ENCODE assay signal across 20 cellular contexts in genomic region chr18:51150430-51150746, GRCh38. TPM values are rescaled to one million over a fixed set of nuclear protein-coding genes. Genes with fewer than 3 reads are reported as not detected.
DNase-seq lines count a peak whose midpoint lies in the region; ATAC-seq and TF ChIP-seq lines count a peak whose summit lies in the region.
"Had no signal": no experiment of that assay in that cellular context is flagged by ENCODE, and none has a peak within 500 bp of the region (broad histone marks: within the 10 kb centered on the region; RNA-seq: fewer than 3 reads in every experiment).

No MANE protein-coding gene starts in this region.

- peak overlapping the region; percentile 68 for H3K27ac Mint-ChIP-seq in activated naive CD4-positive, alpha-beta T cell treated with anti-CD3 and anti-CD28 coated beads for 36 hours
- no peak overlapping the region for H3K27ac Mint-ChIP-seq in activated naive CD4-positive, alpha-beta T cell treated with anti-CD3 and anti-CD28 coated beads, Interleukin-2, amount 10 ng/mL, durations not matched to agents 7 days and 5 days
- peak overlapping the region; percentile 95 for H3K27ac Mint-ChIP-seq in stimulated activated effector memory CD8-positive, alpha-beta T cell treated with anti-CD3 and anti-CD28 coated beads, Interleukin-12 subunit alpha, Interleukin-12 subunit beta, amount 100 ng/mL, for 72 hours

- H3K79me1 ChIP-seq in IMR-90 (ENCODE audit: low read depth in 1 of 2, low read length in 2 of 2): no peaks in the 10 kb centered on the region

- POLR2A ChIA-PET in IMR-90 (lab: Charles Lee; ENCODE audit: unreplicated experiment): interaction anchor here (0.6 kb wide), 1 partner anchor 16 kb away, joined by 4 read pairs; no protein-coding TSS in a partner anchor

- no peak overlapping the region for H3K4ac ChIP-seq in IMR-90 (ENCODE audit: low read depth, low read length)

- no peaks in the 10 kb centered on the region for H3K79me2 ChIP-seq in hepatocyte

- no peak overlapping the region for H3K23ac ChIP-seq in IMR-90 (ENCODE audit: low read depth, low read length)

- H3K4me2 ChIP-seq in IMR-90 (ENCODE audit: low read depth, low read length): no peak overlapping the region
- no peak overlapping the region for H3K4me2 ChIP-seq in hepatocyte

- H3K4me1 Mint-ChIP-seq in activated naive CD4-positive, alpha-beta T cell treated with anti-CD3 and anti-CD28 coated beads for 36 hours (ENCODE audit: low read depth): peaks cover 49% of the 10 kb centered on the region
- peaks cover 46% of the 10 kb centered on the region for H3K4me1 Mint-ChIP-seq in activated naive CD4-positive, alpha-beta T cell treated with anti-CD3 and anti-CD28 coated beads, Interleukin-2, amount 10 ng/mL, durations not matched to agents 7 days and 5 days
- peaks cover 37% of the 10 kb centered on the region for H3K4me1 Mint-ChIP-seq in stimulated activated effector memory CD8-positive, alpha-beta T cell treated with anti-CD3 and anti-CD28 coated beads, Interleukin-12 subunit alpha, Interleukin-12 subunit beta, amount 100 ng/mL, for 72 hours

- no peak overlapping the region for H3K27ac ChIP-seq in IMR-90 (ENCODE audit: insufficient read depth, low read length)
- peak overlapping the region; percentile 67 for H3K27ac ChIP-seq in hepatocyte
- H3K27ac ChIP-seq: dorsolateral prefrontal cortex, lower lobe of right lung, testis had no signal

- WGBS in IMR-90 (ENCODE audit: extremely low coverage in 2 of 2, insufficient read length in 1 of 2), 2 experiments: no CpG with 5 or more reads among the region's 4 CpGs
- WGBS in hepatocyte (ENCODE audit: low lambda C conversion rate, missing lambda C conversion rate): 86% methylated on average over 4 of the region's 4 CpGs

- BruUV-seq in IMR-90 (replicated peaks; lab: Mats Ljungman, UMichigan): no TSS peak

- H3K9me2 ChIP-seq in hepatocyte (replicated peaks; ENCODE audit: insufficient read depth): no peaks in the 10 kb centered on the region

- no peak for ATAC-seq in IMR-90 (ENCODE audit: low read depth)
- ATAC-seq in stimulated activated effector memory CD8-positive, alpha-beta T cell treated with anti-CD3 and anti-CD28 coated beads, Interleukin-12 subunit alpha, Interleukin-12 subunit beta, amount 100 ng/mL, for 72 hours: no peak
- ATAC-seq: CD8-positive, alpha-beta T cell; GM12878; PC-3 had no signal

- no peak overlapping the region for H2AK5ac ChIP-seq in IMR-90 (ENCODE audit: low read depth, low read length)

- no peak overlapping the region for H3K4me3 ChIP-seq in IMR-90 (ENCODE audit: insufficient read depth, low read depth, low read length)
- H3K4me3 ChIP-seq in hepatocyte: no peak overlapping the region
- H3K4me3 ChIP-seq: dorsolateral prefrontal cortex, GM12878, lower lobe of right lung, testis had no signal

- H3K27me3 Mint-ChIP-seq in activated naive CD4-positive, alpha-beta T cell treated with anti-CD3 and anti-CD28 coated beads for 36 hours (ENCODE audit: low read depth): no peaks in the 10 kb centered on the region
- H3K27me3 Mint-ChIP-seq in activated naive CD4-positive, alpha-beta T cell treated with anti-CD3 and anti-CD28 coated beads, Interleukin-2, amount 10 ng/mL, durations not matched to agents 7 days and 5 days: no peaks in the 10 kb centered on the region

- H2BK20ac ChIP-seq in IMR-90 (ENCODE audit: low read depth, low read length): no peak overlapping the region

- H2BK15ac ChIP-seq in IMR-90 (ENCODE audit: low read depth, low read length): no peak overlapping the region

- no peak overlapping the region for H2BK120ac ChIP-seq in IMR-90 (ENCODE audit: low read depth, low read length)

- in situ Hi-C loops in IMR-90 (cut with MboI; ENCODE audit: low sequenced_read_pairs): no loop called here
- in situ Hi-C loops in GM13976 (cut with MboI; ENCODE audit: low sequenced_read_pairs, unreplicated experiment): no loop called here

- H4K20me1 ChIP-seq in IMR-90 (ENCODE audit: insufficient read depth, low read length) (no peaks in the 10 kb centered on the region), hepatocyte (ENCODE audit: insufficient read depth, poor library complexity, severe bottlenecking) (no peaks in the 10 kb centered on the region)

- peak overlapping the region; percentile 55 for H2AK9ac ChIP-seq in IMR-90 (replicated peaks; ENCODE audit: low read depth, low read length, poor library complexity)

- H3K14ac ChIP-seq in IMR-90 (replicated peaks; ENCODE audit: low read depth, low read length): no peak overlapping the region

- no peak overlapping the region for H4K91ac ChIP-seq in IMR-90 (ENCODE audit: insufficient read depth, low read depth, low read length)

- H3K4me1 ChIP-seq in IMR-90 (ENCODE audit: control insufficient read depth, insufficient read depth, low read length): no peaks in the 10 kb centered on the region
- peaks cover 5% of the 10 kb centered on the region for H3K4me1 ChIP-seq in hepatocyte (ENCODE audit: insufficient read depth)
- H3K4me1 ChIP-seq: lower lobe of right lung, testis had no signal

- no peak overlapping the region for H3K4me3 Mint-ChIP-seq in activated naive CD4-positive, alpha-beta T cell treated with anti-CD3 and anti-CD28 coated beads for 36 hours
- no peak overlapping the region for H3K4me3 Mint-ChIP-seq in activated naive CD4-positive, alpha-beta T cell treated with anti-CD3 and anti-CD28 coated beads, Interleukin-2, amount 10 ng/mL, durations not matched to agents 7 days and 5 days
- no peak overlapping the region for H3K4me3 Mint-ChIP-seq in stimulated activated effector memory CD8-positive, alpha-beta T cell treated with anti-CD3 and anti-CD28 coated beads, Interleukin-12 subunit alpha, Interleukin-12 subunit beta, amount 100 ng/mL, for 72 hours

- H3K56ac ChIP-seq in IMR-90 (ENCODE audit: extremely low read depth, insufficient read depth, low read length): no peak overlapping the region

- no peaks in the 10 kb centered on the region for H3K9me1 ChIP-seq in IMR-90 (ENCODE audit: insufficient read depth, low read length)

- H2BK5ac ChIP-seq in IMR-90 (ENCODE audit: low read depth, low read length, poor library complexity, severe bottlenecking): no peak overlapping the region

- no peak overlapping the region for H3K18ac ChIP-seq in IMR-90 (ENCODE audit: low read depth, low read length)

- intact Hi-C loops in activated naive CD4-positive, alpha-beta T cell treated with anti-CD3 and anti-CD28 coated beads for 36 hours (cut with micrococcal nuclease): loop anchor here (5.0 kb wide), 1 partner anchor 178 kb away; no protein-coding TSS in a partner anchor
- intact Hi-C loops in IMR-90 (cut with micrococcal nuclease): no loop called here

- TF ChIP-seq CTCF in IMR-90 (conservative IDR thresholded peaks at IDR 0.05; ENCODE audit: low read depth, low read length) (no peak), hepatocyte (IDR thresholded peaks at IDR 0.05; ENCODE audit: poor library complexity) (no peak), GM13976 (IDR thresholded peaks at IDR 0.05; ENCODE audit: borderline replicate concordance, control extremely low read depth, extremely low read depth, insufficient read depth, missing control alignments) (no peak)

- H3K9me3 Mint-ChIP-seq in activated naive CD4-positive, alpha-beta T cell treated with anti-CD3 and anti-CD28 coated beads for 36 hours: no peaks in the 10 kb centered on the region
- peaks cover 2% of the 10 kb centered on the region for H3K9me3 Mint-ChIP-seq in activated naive CD4-positive, alpha-beta T cell treated with anti-CD3 and anti-CD28 coated beads, Interleukin-2, amount 10 ng/mL, durations not matched to agents 7 days and 5 days
- no peaks in the 10 kb centered on the region for H3K9me3 Mint-ChIP-seq in stimulated activated effector memory CD8-positive, alpha-beta T cell treated with anti-CD3 and anti-CD28 coated beads, Interleukin-12 subunit alpha, Interleukin-12 subunit beta, amount 100 ng/mL, for 72 hours
- H3K9me3 Mint-ChIP-seq: CD8-positive, alpha-beta T cell had no signal

- no peak overlapping the region for H4K5ac ChIP-seq in IMR-90 (ENCODE audit: low read depth, low read length)

- H3K9ac ChIP-seq in IMR-90 (ENCODE audit: low read depth, low read length): no peak overlapping the region

- no peak for DNase-seq in activated naive CD4-positive, alpha-beta T cell treated with anti-CD3 and anti-CD28 coated beads for 36 hours
- DNase-seq in activated naive CD4-positive, alpha-beta T cell treated with anti-CD3 and anti-CD28 coated beads, Interleukin-2, amount 10 ng/mL, durations not matched to agents 7 days and 5 days: no peak
- DNase-seq in IMR-90 (no peak), hepatocyte (ENCODE audit: low spot score) (no peak), GM13976 (ENCODE audit: low spot score) (no peak), amygdala (lab: John Stamatoyannopoulos, UW) (no peak), NCI-H82 (lab: John Stamatoyannopoulos, UW) (no peak)
- peak in 1 of 2 donors; percentile 43 for DNase-seq in stimulated activated effector memory CD8-positive, alpha-beta T cell treated with anti-CD3 and anti-CD28 coated beads, Interleukin-12 subunit alpha, Interleukin-12 subunit beta, amount 100 ng/mL, for 72 hours (ENCODE audit: low spot score in 2 of 2)
- DNase-seq: anterior cingulate cortex; caudate nucleus; CD8-positive, alpha-beta T cell; dorsolateral prefrontal cortex; Karpas-422; lower lobe of right lung; NCI-H1930; NCI-H345; SHP77 treated with DMSO at 0.1 percent for 48 hours; testis had no signal

- no peaks in the 10 kb centered on the region for H3K36me3 ChIP-seq in IMR-90 (ENCODE audit: control insufficient read depth, insufficient read depth, low read length)
- no peaks in the 10 kb centered on the region for H3K36me3 ChIP-seq in hepatocyte (replicated peaks; ENCODE audit: insufficient read depth, low read depth)
- H3K36me3 ChIP-seq: lower lobe of right lung had no signal

- TF ChIP-seq RAD21 in IMR-90 (IDR thresholded peaks at IDR 0.05; ENCODE audit: low read length): no peak

- no peaks in the 10 kb centered on the region for H3K27me3 ChIP-seq in IMR-90 (ENCODE audit: control insufficient read depth, insufficient read depth, low read length)
- H3K27me3 ChIP-seq in hepatocyte: no peaks in the 10 kb centered on the region
- H3K27me3 ChIP-seq: dorsolateral prefrontal cortex, testis had no signal

- H2AFZ ChIP-seq in IMR-90 (replicated peaks; ENCODE audit: low read length, poor library complexity) (peak overlapping the region; percentile 32), hepatocyte (no peak overlapping the region)

- no peak for TF ChIP-seq POLR2A in IMR-90 (IDR thresholded peaks at IDR 0.05; ENCODE audit: low read depth, low read length)

- CTCF ChIA-PET in activated naive CD4-positive, alpha-beta T cell treated with anti-CD3 and anti-CD28 coated beads for 36 hours (lab: Charles Lee): interaction anchor here (0.8 to 1.2 kb wide), 6 partner anchors 14 to 330 kb away, joined by 3 to 6 read pairs (median 4); no protein-coding TSS in a partner anchor
- CTCF ChIA-PET in activated naive CD4-positive, alpha-beta T cell treated with anti-CD3 and anti-CD28 coated beads, Interleukin-2, amount 10 ng/mL, durations not matched to agents 7 days and 5 days (lab: Charles Lee): interaction anchor here (0.8 to 1.2 kb wide), 5 partner anchors 9 to 47 kb away, joined by 3 to 4 read pairs (median 3); partner anchors contain the start of gene MEX3C
- CTCF ChIA-PET in IMR-90 (lab: Yijun Ruan, JAX): no interaction called here

- no peaks in the 10 kb centered on the region for H3K36me3 Mint-ChIP-seq in activated naive CD4-positive, alpha-beta T cell treated with anti-CD3 and anti-CD28 coated beads for 36 hours (ENCODE audit: low read depth)
- no peaks in the 10 kb centered on the region for H3K36me3 Mint-ChIP-seq in activated naive CD4-positive, alpha-beta T cell treated with anti-CD3 and anti-CD28 coated beads, Interleukin-2, amount 10 ng/mL, durations not matched to agents 7 days and 5 days
- peaks cover 5% of the 10 kb centered on the region for H3K36me3 Mint-ChIP-seq in stimulated activated effector memory CD8-positive, alpha-beta T cell treated with anti-CD3 and anti-CD28 coated beads, Interleukin-12 subunit alpha, Interleukin-12 subunit beta, amount 100 ng/mL, for 72 hours
- H3K36me3 Mint-ChIP-seq: CD8-positive, alpha-beta T cell had no signal

- H4K8ac ChIP-seq in IMR-90 (ENCODE audit: low read depth in 2 of 2, low read length in 2 of 2): no peak overlapping the region

- no peaks in the 10 kb centered on the region for H3K9me3 ChIP-seq in IMR-90 (ENCODE audit: control insufficient read depth, insufficient read depth, low read length)
- H3K9me3 ChIP-seq in hepatocyte (ENCODE audit: low read depth): no peaks in the 10 kb centered on the region
- H3K9me3 ChIP-seq: lower lobe of right lung, testis had no signal

- dilution Hi-C loops in IMR-90 (cut with HindIII; ENCODE audit: low sequenced_read_pairs, unreplicated experiment): no loop called here

RNA-seq across cellular contexts. Expression of gene MEX3C, which starts 47.1 kb away (rescaled TPM):
- 10 to 100 TPM; 50.9 to 52.4 TPM for total RNA-seq in activated naive CD4-positive, alpha-beta T cell treated with anti-CD3 and anti-CD28 coated beads for 36 hours
- total RNA-seq in IMR-90 (2012; rRNA removed) (42.8 and 50.9 TPM in 2 replicates), hepatocyte (59.4 and 67.3 TPM in 2 replicates)
- polyA plus RNA-seq in IMR-90 (2012; rRNA removed) (25.9 and 26.0 TPM in 2 replicates), hepatocyte (18.9 and 21.0 TPM in 2 replicates)
- polyA plus RNA-seq in IMR-90 (2012; cell fraction: cytosol; rRNA removed): 9.3 and 15.1 TPM in 2 replicates
- 4.1 and 17.7 TPM in 2 replicates for polyA plus RNA-seq in IMR-90 (2012; cell fraction: nucleus; rRNA removed; ENCODE audit: low replicate concordance)
